ENCODE assay signal across 8 cellular contexts in the genomic region with DNA sequence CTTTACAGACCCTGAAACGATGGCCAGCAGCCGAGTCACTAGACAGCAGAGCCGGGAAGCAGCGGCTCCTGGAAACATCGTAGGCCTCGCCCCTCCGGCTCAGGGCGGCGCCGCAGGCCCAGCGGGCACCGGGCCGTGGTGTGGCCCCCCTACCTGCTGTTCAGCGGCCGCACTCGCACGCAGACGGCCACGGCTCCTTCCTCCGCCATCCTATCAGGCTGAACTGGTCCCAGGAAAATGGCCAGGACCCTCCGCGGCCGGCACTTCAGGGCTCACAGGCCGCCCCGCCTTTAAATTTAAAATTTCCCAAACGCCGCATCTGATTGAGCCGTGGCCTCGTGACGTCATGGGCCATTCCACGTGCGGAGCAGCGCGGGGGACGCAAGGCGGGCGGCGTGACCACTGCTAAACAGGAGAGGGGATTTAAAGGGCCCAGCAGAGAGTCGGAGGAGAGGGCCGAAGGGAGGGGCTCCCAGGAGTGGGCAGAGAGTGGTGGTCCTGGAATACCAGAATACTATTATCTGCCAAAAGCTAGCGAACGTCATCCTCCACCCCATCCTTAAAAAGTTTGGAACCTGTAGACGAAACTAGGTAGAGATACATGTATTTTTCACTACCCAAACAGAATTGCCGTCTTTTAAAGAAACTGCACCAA. TPM values are rescaled to one million over a fixed set of nuclear protein-coding genes. Genes with fewer than 3 reads are reported as not detected.
A peak's percentile ranks its signal among the peaks of the same experiment; 100 is the strongest.
DNase-seq lines count a peak whose midpoint lies in the region; ATAC-seq, FAIRE-seq and TF ChIP-seq lines count a peak whose summit lies in the region.

A gene with protein sequence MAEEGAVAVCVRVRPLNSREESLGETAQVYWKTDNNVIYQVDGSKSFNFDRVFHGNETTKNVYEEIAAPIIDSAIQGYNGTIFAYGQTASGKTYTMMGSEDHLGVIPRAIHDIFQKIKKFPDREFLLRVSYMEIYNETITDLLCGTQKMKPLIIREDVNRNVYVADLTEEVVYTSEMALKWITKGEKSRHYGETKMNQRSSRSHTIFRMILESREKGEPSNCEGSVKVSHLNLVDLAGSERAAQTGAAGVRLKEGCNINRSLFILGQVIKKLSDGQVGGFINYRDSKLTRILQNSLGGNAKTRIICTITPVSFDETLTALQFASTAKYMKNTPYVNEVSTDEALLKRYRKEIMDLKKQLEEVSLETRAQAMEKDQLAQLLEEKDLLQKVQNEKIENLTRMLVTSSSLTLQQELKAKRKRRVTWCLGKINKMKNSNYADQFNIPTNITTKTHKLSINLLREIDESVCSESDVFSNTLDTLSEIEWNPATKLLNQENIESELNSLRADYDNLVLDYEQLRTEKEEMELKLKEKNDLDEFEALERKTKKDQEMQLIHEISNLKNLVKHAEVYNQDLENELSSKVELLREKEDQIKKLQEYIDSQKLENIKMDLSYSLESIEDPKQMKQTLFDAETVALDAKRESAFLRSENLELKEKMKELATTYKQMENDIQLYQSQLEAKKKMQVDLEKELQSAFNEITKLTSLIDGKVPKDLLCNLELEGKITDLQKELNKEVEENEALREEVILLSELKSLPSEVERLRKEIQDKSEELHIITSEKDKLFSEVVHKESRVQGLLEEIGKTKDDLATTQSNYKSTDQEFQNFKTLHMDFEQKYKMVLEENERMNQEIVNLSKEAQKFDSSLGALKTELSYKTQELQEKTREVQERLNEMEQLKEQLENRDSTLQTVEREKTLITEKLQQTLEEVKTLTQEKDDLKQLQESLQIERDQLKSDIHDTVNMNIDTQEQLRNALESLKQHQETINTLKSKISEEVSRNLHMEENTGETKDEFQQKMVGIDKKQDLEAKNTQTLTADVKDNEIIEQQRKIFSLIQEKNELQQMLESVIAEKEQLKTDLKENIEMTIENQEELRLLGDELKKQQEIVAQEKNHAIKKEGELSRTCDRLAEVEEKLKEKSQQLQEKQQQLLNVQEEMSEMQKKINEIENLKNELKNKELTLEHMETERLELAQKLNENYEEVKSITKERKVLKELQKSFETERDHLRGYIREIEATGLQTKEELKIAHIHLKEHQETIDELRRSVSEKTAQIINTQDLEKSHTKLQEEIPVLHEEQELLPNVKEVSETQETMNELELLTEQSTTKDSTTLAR (N-terminal part only) (minus strand): TSS at position 233 of the 655 bp plus-strand sequence. CDS start 24 bp downstream, at position 209.

- H3K9me3 ChIP-seq in kidney (ENCODE audit: control insufficient read depth in 1 of 2, low read length in 2 of 2) = no peaks in the 10 kb centered on the region

- peak; percentile 71 for TF ChIP-seq POLR2A in GM18951 (IDR thresholded peaks at IDR 0.05; ENCODE audit: extremely low read depth, insufficient read depth, insufficient read length)

- peaks cover 4% of the 10 kb centered on the region for H3K36me3 Mint-ChIP-seq in central memory CD8-positive, alpha-beta T cell (ENCODE audit: insufficient read depth)

- H3K9ac ChIP-seq in kidney (ENCODE audit: low read length in 2 of 2) = peak within 1 kb of the TSS; percentile 59 to 74

- intact Hi-C loops in kidney (cut with DNase I) = no loop called here

- H3K27ac Mint-ChIP-seq in central memory CD8-positive, alpha-beta T cell (ENCODE audit: low read depth) = peak within 1 kb of the TSS; percentile 99

- peak within 1 kb of the TSS; percentile 94 for H3K4me3 Mint-ChIP-seq in central memory CD8-positive, alpha-beta T cell

- H3K4me1 ChIP-seq in kidney (ENCODE audit: control insufficient read depth in 1 of 2, insufficient read depth in 1 of 2, low read depth in 1 of 2, low read length in 2 of 2) = peaks cover 0 to 2% of the 10 kb centered on the region in 2 donors

- no peaks in the 10 kb centered on the region for H3K36me3 ChIP-seq in kidney (ENCODE audit: control insufficient read depth in 1 of 2, insufficient read depth in 2 of 2, low read length in 2 of 2)

- no peak for FAIRE-seq in kidney (lab: Jason Lieb, UNC)

- peak; percentile 95 for ATAC-seq in HG03175 (IDR thresholded peaks at IDR 0.05; ENCODE audit: unreplicated experiment)
- peak; percentile 85 for ATAC-seq in central memory CD8-positive, alpha-beta T cell (replicated peaks; ENCODE audit: extremely low read depth, poor library complexity, severe bottlenecking)

- H3K27ac ChIP-seq in kidney (ENCODE audit: low read depth in 2 of 2, low read length in 2 of 2) = no peak within 1 kb of the TSS

- DNase-seq in AG09319 (ENCODE audit: extremely low read depth, low read depth) (peak; percentile 57), NCI-H345 (lab: John Stamatoyannopoulos, UW) (peak; percentile 83), kidney (peak; percentile 94)
- peak; percentile 60 to 70 (median 65) for DNase-seq in activated CD4-positive, CD25-positive, alpha-beta regulatory T cell (lab: John Stamatoyannopoulos, UW)
- DNase-seq in central memory CD8-positive, alpha-beta T cell (ENCODE audit: low spot score in 2 of 2) = peak; percentile 81 to 82
- peak; percentile 90 for DNase-seq in stimulated activated CD4-positive, alpha-beta T cell treated with anti-CD3 and anti-CD28 coated beads, Interleukin-15, amount 100 ng/mL, for 24 hours

- no peak for TF ChIP-seq CTCF in AG09319 (IDR thresholded peaks at IDR 0.05; ENCODE audit: low read depth, low read length)
- TF ChIP-seq CTCF in kidney (IDR thresholded peaks at IDR 0.05; ENCODE audit: borderline replicate concordance, extremely low read depth, insufficient read depth) = no peak

- H3K27me3 Mint-ChIP-seq in central memory CD8-positive, alpha-beta T cell = peaks cover 10% of the 10 kb centered on the region

- peaks cover 10% of the 10 kb centered on the region for H3K4me1 Mint-ChIP-seq in central memory CD8-positive, alpha-beta T cell

- H3K9me3 Mint-ChIP-seq in central memory CD8-positive, alpha-beta T cell = no peaks in the 10 kb centered on the region

- peak within 1 kb of the TSS; percentile 77 to 92 for H3K4me3 ChIP-seq in kidney (ENCODE audit: low read length in 2 of 2)

- in situ Hi-C loops in GM18951 (cut with MboI; ENCODE audit: low sequenced_read_pairs, unreplicated experiment) = no loop called here

RNA-seq across cellular contexts. Expression of the gene that starts here (rescaled TPM):
- 2.5 TPM for total RNA-seq in kidney
- polyA plus RNA-seq in kidney (ENCODE audit: insufficient read depth, low read depth, low replicate concordance) = 0.32 TPM
